Comparison of ENCODE assay signal across 1 cellular context in genomic region chr12:62291888-62292760, GRCh38.
TF ChIP-seq lines count a peak whose summit lies in the region.

No MANE protein-coding gene starts in this region.

TF ChIP-seq in GM23338, 12 proteins besides CTCF, POLR2A, EP300 and RAD21 (continued from another document):
- TF ChIP-seq ETS1 (IDR thresholded peaks at IDR 0.05): no peak
- TF ChIP-seq JUNB (IDR thresholded peaks at IDR 0.05; ENCODE audit: unreplicated experiment): no peak
- no peak for TF ChIP-seq EZH2phosphoT487 (IDR thresholded peaks at IDR 0.05; ENCODE audit: unreplicated experiment)
- TF ChIP-seq EZH2 (IDR thresholded peaks at IDR 0.05; ENCODE audit: low read depth, unreplicated experiment): no peak
- TF ChIP-seq STAT1 (IDR thresholded peaks at IDR 0.05; ENCODE audit: unreplicated experiment): no peak
- no peak for TF ChIP-seq POLR2AphosphoS5 (IDR thresholded peaks at IDR 0.05; ENCODE audit: low read depth)
- TF ChIP-seq REST (IDR thresholded peaks at IDR 0.05; ENCODE audit: unreplicated experiment): no peak
- TF ChIP-seq CREB1 (CRISPR knock-in tag; IDR thresholded peaks at IDR 0.05; ENCODE audit: low read depth): no peak
- no peak for TF ChIP-seq NANOG (IDR thresholded peaks at IDR 0.05; ENCODE audit: borderline replicate concordance)
